Comparison of ENCODE assay signal across 1 cellular context in the genomic region with DNA sequence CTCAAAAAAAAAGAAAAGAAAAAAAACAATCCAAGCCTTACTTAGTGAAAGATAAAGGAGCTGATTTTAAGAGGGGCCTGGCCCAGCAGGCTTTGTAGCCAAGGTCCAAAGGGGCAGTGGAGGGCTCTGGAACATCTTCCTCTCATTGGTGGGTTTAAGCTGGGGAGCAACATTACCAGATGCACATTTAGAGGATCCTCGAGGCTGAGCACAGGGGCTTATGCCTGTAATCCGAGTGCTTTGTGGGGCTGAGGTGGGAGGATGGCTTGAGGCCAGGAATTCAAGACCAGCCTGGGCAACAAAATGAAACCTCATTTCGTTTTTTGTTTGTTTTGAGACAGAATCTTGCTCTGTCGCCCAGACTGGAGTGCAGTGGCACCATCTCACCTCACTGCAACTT.
TF ChIP-seq lines count a peak whose summit lies in the region.

No MANE protein-coding gene starts in this region.

TF ChIP-seq in HEK293, 187 proteins besides CTCF, POLR2A, EP300 and RAD21:
- TF ChIP-seq, protein P1, sequence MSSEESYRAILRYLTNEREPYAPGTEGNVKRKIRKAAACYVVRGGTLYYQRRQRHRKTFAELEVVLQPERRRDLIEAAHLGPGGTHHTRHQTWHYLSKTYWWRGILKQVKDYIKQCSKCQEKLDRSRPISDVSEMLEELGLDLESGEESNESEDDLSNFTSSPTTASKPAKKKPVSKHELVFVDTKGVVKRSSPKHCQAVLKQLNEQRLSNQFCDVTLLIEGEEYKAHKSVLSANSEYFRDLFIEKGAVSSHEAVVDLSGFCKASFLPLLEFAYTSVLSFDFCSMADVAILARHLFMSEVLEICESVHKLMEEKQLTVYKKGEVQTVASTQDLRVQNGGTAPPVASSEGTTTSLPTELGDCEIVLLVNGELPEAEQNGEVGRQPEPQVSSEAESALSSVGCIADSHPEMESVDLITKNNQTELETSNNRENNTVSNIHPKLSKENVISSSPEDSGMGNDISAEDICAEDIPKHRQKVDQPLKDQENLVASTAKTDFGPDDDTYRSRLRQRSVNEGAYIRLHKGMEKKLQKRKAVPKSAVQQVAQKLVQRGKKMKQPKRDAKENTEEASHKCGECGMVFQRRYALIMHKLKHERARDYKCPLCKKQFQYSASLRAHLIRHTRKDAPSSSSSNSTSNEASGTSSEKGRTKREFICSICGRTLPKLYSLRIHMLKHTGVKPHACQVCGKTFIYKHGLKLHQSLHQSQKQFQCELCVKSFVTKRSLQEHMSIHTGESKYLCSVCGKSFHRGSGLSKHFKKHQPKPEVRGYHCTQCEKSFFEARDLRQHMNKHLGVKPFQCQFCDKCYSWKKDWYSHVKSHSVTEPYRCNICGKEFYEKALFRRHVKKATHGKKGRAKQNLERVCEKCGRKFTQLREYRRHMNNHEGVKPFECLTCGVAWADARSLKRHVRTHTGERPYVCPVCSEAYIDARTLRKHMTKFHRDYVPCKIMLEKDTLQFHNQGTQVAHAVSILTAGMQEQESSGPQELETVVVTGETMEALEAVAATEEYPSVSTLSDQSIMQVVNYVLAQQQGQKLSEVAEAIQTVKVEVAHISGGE (tag by site-specific recombination; conservative IDR thresholded peaks at IDR 0.05; ENCODE audit: low read depth), result peak; percentile 66; the same call in 1 of the 2 replicates
- TF ChIP-seq ZBTB17 (tag by site-specific recombination; IDR thresholded peaks at IDR 0.05), result peak; percentile 17; the same call in 1 of the 2 replicates
- TF ChIP-seq ZFHX2 (tag by site-specific recombination; conservative IDR thresholded peaks at IDR 0.05), result peak; percentile 39; the same call in 1 of the 2 replicates
- no peak for TF ChIP-seq ZNF677 (tag by site-specific recombination; IDR thresholded peaks at IDR 0.05)
